Comparison of ENCODE assay signal across 1 cellular context in the genomic region with DNA sequence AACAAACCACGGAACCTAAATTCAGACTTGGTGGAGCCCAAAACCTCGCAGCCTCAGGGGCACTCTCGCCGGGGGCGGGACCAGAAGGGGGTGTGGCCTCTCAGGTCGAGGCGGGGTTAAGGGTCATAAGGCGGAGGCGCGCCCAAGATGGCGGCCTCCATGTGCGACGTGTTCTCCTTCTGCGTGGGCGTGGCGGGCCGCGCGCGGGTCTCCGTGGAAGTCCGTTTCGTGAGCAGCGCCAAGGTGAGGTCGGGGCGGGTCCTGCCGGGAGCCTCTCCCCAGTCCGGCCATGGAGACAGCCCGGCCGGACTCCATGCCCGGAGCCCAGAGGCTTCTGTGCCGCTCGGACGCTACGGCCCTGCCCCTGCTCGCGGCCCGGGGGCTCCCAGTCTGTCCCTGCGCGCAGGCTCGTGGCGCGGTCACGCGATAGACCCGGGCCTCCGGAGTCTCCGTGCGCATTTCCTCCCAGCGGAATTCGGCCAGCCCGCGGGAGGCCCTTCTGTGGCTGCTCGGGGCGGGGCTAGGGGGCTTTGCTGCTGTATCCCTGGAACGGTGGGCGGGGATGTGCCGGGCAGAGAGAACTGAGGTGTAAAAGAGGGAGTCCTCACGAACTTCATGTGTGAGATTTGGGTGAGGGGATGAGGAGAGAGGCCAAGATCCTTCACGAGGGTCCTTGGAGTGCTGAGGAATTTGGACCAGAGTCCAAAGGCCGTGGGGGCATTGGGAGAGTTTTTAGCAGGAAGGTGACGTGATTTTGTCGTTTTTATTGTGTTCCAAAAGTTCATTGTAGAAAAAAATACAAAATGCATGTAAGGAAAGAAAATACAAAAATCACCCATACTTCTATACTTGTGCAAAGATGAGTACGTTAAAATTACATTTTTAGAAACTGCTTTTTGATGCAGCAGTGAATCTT.
TF ChIP-seq lines count a peak whose summit lies in the region.

A gene (plus strand): TSS at position 126 of the 916 bp plus-strand sequence. CDS start 22 bp downstream, at position 148.

TF ChIP-seq in HepG2, 621 proteins besides CTCF, POLR2A, EP300 and RAD21 (continued from another document and continues in another):
- TF ChIP-seq, protein P1, sequence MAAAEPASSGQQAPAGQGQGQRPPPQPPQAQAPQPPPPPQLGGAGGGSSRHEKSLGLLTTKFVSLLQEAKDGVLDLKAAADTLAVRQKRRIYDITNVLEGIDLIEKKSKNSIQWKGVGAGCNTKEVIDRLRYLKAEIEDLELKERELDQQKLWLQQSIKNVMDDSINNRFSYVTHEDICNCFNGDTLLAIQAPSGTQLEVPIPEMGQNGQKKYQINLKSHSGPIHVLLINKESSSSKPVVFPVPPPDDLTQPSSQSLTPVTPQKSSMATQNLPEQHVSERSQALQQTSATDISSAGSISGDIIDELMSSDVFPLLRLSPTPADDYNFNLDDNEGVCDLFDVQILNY (CRISPR knock-in tag; conservative IDR thresholded peaks at IDR 0.05): no peak
- peak; percentile 63; the same call in 1 of the 2 replicates for TF ChIP-seq RARA (CRISPR knock-in tag; IDR thresholded peaks at IDR 0.05)
- no peak for TF ChIP-seq ZNF530 (CRISPR knock-in tag; IDR thresholded peaks at IDR 0.05; ENCODE audit: low read depth)
- TF ChIP-seq, protein P2, sequence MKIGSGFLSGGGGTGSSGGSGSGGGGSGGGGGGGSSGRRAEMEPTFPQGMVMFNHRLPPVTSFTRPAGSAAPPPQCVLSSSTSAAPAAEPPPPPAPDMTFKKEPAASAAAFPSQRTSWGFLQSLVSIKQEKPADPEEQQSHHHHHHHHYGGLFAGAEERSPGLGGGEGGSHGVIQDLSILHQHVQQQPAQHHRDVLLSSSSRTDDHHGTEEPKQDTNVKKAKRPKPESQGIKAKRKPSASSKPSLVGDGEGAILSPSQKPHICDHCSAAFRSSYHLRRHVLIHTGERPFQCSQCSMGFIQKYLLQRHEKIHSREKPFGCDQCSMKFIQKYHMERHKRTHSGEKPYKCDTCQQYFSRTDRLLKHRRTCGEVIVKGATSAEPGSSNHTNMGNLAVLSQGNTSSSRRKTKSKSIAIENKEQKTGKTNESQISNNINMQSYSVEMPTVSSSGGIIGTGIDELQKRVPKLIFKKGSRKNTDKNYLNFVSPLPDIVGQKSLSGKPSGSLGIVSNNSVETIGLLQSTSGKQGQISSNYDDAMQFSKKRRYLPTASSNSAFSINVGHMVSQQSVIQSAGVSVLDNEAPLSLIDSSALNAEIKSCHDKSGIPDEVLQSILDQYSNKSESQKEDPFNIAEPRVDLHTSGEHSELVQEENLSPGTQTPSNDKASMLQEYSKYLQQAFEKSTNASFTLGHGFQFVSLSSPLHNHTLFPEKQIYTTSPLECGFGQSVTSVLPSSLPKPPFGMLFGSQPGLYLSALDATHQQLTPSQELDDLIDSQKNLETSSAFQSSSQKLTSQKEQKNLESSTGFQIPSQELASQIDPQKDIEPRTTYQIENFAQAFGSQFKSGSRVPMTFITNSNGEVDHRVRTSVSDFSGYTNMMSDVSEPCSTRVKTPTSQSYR (CRISPR knock-in tag; IDR thresholded peaks at IDR 0.05; ENCODE audit: borderline replicate concordance): peak; percentile 8; the same call in 1 of the 2 replicates
- peak; percentile 71; the same call in 1 of the 2 replicates for TF ChIP-seq MED13 (CRISPR knock-in tag; IDR thresholded peaks at IDR 0.05)
- no peak for TF ChIP-seq PLRG1 (conservative IDR thresholded peaks at IDR 0.05)
- TF ChIP-seq SP140L (CRISPR knock-in tag; IDR thresholded peaks at IDR 0.05; ENCODE audit: borderline replicate concordance): peak; percentile 65; the same call in 1 of the 2 replicates
- TF ChIP-seq, protein P3, sequence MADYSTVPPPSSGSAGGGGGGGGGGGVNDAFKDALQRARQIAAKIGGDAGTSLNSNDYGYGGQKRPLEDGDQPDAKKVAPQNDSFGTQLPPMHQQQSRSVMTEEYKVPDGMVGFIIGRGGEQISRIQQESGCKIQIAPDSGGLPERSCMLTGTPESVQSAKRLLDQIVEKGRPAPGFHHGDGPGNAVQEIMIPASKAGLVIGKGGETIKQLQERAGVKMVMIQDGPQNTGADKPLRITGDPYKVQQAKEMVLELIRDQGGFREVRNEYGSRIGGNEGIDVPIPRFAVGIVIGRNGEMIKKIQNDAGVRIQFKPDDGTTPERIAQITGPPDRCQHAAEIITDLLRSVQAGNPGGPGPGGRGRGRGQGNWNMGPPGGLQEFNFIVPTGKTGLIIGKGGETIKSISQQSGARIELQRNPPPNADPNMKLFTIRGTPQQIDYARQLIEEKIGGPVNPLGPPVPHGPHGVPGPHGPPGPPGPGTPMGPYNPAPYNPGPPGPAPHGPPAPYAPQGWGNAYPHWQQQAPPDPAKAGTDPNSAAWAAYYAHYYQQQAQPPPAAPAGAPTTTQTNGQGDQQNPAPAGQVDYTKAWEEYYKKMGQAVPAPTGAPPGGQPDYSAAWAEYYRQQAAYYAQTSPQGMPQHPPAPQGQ (CRISPR knock-in tag; IDR thresholded peaks at IDR 0.05; ENCODE audit: borderline replicate concordance): no peak
- peak; percentile 70 for TF ChIP-seq ZMYM4 (CRISPR knock-in tag; IDR thresholded peaks at IDR 0.05)
- TF ChIP-seq SNRNP70 (IDR thresholded peaks at IDR 0.05; ENCODE audit: low read depth, low read length): no peak
- TF ChIP-seq ZNF775 (CRISPR knock-in tag; IDR thresholded peaks at IDR 0.05; ENCODE audit: borderline replicate concordance): peak; percentile 70; the same call in 1 of the 2 replicates
- TF ChIP-seq, protein P4, sequence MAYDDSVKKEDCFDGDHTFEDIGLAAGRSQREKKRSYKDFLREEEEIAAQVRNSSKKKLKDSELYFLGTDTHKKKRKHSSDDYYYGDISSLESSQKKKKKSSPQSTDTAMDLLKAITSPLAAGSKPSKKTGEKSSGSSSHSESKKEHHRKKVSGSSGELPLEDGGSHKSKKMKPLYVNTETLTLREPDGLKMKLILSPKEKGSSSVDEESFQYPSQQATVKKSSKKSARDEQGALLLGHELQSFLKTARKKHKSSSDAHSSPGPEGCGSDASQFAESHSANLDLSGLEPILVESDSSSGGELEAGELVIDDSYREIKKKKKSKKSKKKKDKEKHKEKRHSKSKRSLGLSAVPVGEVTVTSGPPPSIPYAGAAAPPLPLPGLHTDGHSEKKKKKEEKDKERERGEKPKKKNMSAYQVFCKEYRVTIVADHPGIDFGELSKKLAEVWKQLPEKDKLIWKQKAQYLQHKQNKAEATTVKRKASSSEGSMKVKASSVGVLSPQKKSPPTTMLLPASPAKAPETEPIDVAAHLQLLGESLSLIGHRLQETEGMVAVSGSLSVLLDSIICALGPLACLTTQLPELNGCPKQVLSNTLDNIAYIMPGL (CRISPR knock-in tag; IDR thresholded peaks at IDR 0.05; ENCODE audit: borderline replicate concordance in 1 of 2, low read depth in 1 of 2): peak; percentile 65 to 79; a peak in 3 of 4 replicates
- 0 out of 2 replicates have a peak, but pooled peaks have one; percentile 64 for TF ChIP-seq ETV6 (CRISPR knock-in tag; conservative IDR thresholded peaks at IDR 0.05)
- peak; percentile 78 for TF ChIP-seq RBM39 (IDR thresholded peaks at IDR 0.05; ENCODE audit: low read depth, low read length, poor library complexity, severe bottlenecking)
- TF ChIP-seq NFE2L1 (CRISPR knock-in tag; IDR thresholded peaks at IDR 0.05; ENCODE audit: borderline replicate concordance): no peak; the same call in 1 of the 2 replicates
- no peak for TF ChIP-seq SOX6 (IDR thresholded peaks at IDR 0.05)
- peak; percentile 40; the same call in 1 of the 2 replicates for TF ChIP-seq SOX6 (CRISPR knock-in tag; IDR thresholded peaks at IDR 0.05)
- TF ChIP-seq, protein P5, sequence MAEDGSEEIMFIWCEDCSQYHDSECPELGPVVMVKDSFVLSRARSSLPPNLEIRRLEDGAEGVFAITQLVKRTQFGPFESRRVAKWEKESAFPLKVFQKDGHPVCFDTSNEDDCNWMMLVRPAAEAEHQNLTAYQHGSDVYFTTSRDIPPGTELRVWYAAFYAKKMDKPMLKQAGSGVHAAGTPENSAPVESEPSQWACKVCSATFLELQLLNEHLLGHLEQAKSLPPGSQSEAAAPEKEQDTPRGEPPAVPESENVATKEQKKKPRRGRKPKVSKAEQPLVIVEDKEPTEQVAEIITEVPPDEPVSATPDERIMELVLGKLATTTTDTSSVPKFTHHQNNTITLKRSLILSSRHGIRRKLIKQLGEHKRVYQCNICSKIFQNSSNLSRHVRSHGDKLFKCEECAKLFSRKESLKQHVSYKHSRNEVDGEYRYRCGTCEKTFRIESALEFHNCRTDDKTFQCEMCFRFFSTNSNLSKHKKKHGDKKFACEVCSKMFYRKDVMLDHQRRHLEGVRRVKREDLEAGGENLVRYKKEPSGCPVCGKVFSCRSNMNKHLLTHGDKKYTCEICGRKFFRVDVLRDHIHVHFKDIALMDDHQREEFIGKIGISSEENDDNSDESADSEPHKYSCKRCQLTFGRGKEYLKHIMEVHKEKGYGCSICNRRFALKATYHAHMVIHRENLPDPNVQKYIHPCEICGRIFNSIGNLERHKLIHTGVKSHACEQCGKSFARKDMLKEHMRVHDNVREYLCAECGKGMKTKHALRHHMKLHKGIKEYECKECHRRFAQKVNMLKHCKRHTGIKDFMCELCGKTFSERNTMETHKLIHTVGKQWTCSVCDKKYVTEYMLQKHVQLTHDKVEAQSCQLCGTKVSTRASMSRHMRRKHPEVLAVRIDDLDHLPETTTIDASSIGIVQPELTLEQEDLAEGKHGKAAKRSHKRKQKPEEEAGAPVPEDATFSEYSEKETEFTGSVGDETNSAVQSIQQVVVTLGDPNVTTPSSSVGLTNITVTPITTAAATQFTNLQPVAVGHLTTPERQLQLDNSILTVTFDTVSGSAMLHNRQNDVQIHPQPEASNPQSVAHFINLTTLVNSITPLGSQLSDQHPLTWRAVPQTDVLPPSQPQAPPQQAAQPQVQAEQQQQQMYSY (CRISPR knock-in tag; IDR thresholded peaks at IDR 0.05): no peak
- peak; percentile 92 for TF ChIP-seq BRD4 (CRISPR knock-in tag; IDR thresholded peaks at IDR 0.05)
- peak; percentile 87; the same call in 1 of the 2 replicates for TF ChIP-seq MTF2 (CRISPR knock-in tag; IDR thresholded peaks at IDR 0.05; ENCODE audit: borderline replicate concordance)
- TF ChIP-seq, protein P6, sequence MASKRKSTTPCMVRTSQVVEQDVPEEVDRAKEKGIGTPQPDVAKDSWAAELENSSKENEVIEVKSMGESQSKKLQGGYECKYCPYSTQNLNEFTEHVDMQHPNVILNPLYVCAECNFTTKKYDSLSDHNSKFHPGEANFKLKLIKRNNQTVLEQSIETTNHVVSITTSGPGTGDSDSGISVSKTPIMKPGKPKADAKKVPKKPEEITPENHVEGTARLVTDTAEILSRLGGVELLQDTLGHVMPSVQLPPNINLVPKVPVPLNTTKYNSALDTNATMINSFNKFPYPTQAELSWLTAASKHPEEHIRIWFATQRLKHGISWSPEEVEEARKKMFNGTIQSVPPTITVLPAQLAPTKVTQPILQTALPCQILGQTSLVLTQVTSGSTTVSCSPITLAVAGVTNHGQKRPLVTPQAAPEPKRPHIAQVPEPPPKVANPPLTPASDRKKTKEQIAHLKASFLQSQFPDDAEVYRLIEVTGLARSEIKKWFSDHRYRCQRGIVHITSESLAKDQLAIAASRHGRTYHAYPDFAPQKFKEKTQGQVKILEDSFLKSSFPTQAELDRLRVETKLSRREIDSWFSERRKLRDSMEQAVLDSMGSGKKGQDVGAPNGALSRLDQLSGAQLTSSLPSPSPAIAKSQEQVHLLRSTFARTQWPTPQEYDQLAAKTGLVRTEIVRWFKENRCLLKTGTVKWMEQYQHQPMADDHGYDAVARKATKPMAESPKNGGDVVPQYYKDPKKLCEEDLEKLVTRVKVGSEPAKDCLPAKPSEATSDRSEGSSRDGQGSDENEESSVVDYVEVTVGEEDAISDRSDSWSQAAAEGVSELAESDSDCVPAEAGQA (IDR thresholded peaks at IDR 0.05; ENCODE audit: low read depth): peak; percentile 11; the same call in 1 of the 2 replicates
- TF ChIP-seq, protein P6 (CRISPR knock-in tag; IDR thresholded peaks at IDR 0.05; ENCODE audit: borderline replicate concordance): no peak; the same call in 1 of the 2 replicates
- 0 out of 2 replicates have a peak, but pooled peaks have one; percentile 69 for TF ChIP-seq ZNF546 (CRISPR knock-in tag; conservative IDR thresholded peaks at IDR 0.05)
- TF ChIP-seq, protein P7, sequence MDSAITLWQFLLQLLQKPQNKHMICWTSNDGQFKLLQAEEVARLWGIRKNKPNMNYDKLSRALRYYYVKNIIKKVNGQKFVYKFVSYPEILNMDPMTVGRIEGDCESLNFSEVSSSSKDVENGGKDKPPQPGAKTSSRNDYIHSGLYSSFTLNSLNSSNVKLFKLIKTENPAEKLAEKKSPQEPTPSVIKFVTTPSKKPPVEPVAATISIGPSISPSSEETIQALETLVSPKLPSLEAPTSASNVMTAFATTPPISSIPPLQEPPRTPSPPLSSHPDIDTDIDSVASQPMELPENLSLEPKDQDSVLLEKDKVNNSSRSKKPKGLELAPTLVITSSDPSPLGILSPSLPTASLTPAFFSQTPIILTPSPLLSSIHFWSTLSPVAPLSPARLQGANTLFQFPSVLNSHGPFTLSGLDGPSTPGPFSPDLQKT (CRISPR knock-in tag; IDR thresholded peaks at IDR 0.05; ENCODE audit: borderline replicate concordance): no peak
- TF ChIP-seq ZNF30 (CRISPR knock-in tag; IDR thresholded peaks at IDR 0.05): peak; percentile 93
- TF ChIP-seq, protein P8, sequence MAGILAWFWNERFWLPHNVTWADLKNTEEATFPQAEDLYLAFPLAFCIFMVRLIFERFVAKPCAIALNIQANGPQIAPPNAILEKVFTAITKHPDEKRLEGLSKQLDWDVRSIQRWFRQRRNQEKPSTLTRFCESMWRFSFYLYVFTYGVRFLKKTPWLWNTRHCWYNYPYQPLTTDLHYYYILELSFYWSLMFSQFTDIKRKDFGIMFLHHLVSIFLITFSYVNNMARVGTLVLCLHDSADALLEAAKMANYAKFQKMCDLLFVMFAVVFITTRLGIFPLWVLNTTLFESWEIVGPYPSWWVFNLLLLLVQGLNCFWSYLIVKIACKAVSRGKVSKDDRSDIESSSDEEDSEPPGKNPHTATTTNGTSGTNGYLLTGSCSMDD (CRISPR knock-in tag; IDR thresholded peaks at IDR 0.05): no peak
- TF ChIP-seq HHEX (CRISPR knock-in tag; IDR thresholded peaks at IDR 0.05): no peak
- no peak for TF ChIP-seq NFYC (CRISPR knock-in tag; IDR thresholded peaks at IDR 0.05)
- TF ChIP-seq ZNF572 (CRISPR knock-in tag; IDR thresholded peaks at IDR 0.05): peak; percentile 99
- peak; percentile 38; the same call in 1 of the 2 replicates for TF ChIP-seq POGZ (CRISPR knock-in tag; IDR thresholded peaks at IDR 0.05)
- TF ChIP-seq JDP2 (CRISPR knock-in tag; IDR thresholded peaks at IDR 0.05; ENCODE audit: borderline replicate concordance): no peak
- no peak for TF ChIP-seq GPN1 (CRISPR knock-in tag; IDR thresholded peaks at IDR 0.05; ENCODE audit: borderline replicate concordance)
- peak; percentile 76 for TF ChIP-seq HNRNPK (IDR thresholded peaks at IDR 0.05; ENCODE audit: low read depth, low read length, poor library complexity, severe bottlenecking)
- TF ChIP-seq SPEN (CRISPR knock-in tag; IDR thresholded peaks at IDR 0.05; ENCODE audit: low read depth): no peak
